In genomic region chr4:150368667-150369066, GRCh38 we compare ENCODE assay signal across 16 cellular contexts.
DNase-seq lines count a peak whose midpoint lies in the region; ATAC-seq, FAIRE-seq and TF ChIP-seq lines count a peak whose summit lies in the region.
"Had no signal": no experiment of that assay in that cellular context is flagged by ENCODE, and none has a peak within 500 bp of the region (broad histone marks: within the 10 kb centered on the region; RNA-seq: fewer than 3 reads in every experiment).

No MANE protein-coding gene starts in this region.

- in situ Hi-C loops in SK-MEL-5 (cut with HindIII; ENCODE audit: low pct_unique_long_range_greater_than_20kb, low sequenced_read_pairs), result no loop called here

- DNase-seq in NCI-H2171 treated with DMSO at 0.1 percent for 48 hours (lab: John Stamatoyannopoulos, UW) (peak; percentile 51), NCI-H2171 (lab: John Stamatoyannopoulos, UW) (no peak), NCI-H1694 (lab: John Stamatoyannopoulos, UW) (peak; percentile 17), SK-MEL-5 (ENCODE audit: low read depth, low spot score) (peak; percentile 1), sigmoid colon (no peak), left lobe of liver (ENCODE audit: low spot score) (no peak), small intestine (no peak), aorta (no peak)
- DNase-seq: activated naive CD4-positive, alpha-beta T cell treated with Interleukin-2 at 50 U/mL for 16 hours; erythroblast; GDM1; GOT3; SHP77 had no signal

- H3K27me3 ChIP-seq in sigmoid colon, result no peaks in the 10 kb centered on the region
- no peaks in the 10 kb centered on the region for H3K27me3 ChIP-seq in small intestine (ENCODE audit: control insufficient read depth in 2 of 2, insufficient read depth in 2 of 2, low read length in 2 of 2)
- no peaks in the 10 kb centered on the region for H3K27me3 ChIP-seq in aorta (ENCODE audit: control insufficient read depth in 1 of 2, insufficient read depth in 2 of 2, low read length in 1 of 2)

- TF ChIP-seq POLR2A in sigmoid colon (IDR thresholded peaks at IDR 0.05), result no peak

- ATAC-seq in left lobe of liver (no peak), aorta (ENCODE audit: low FRiP score) (no peak)
- ATAC-seq: A549; activated CD4-positive, CD25-positive, alpha-beta regulatory T cell treated with anti-CD3 and anti-CD28 coated beads, Interleukin-2, amount 50 U/mL, for 24 hours had no signal

- H3K36me3 ChIP-seq in sigmoid colon (no peaks in the 10 kb centered on the region), small intestine (ENCODE audit: control insufficient read depth in 2 of 2, insufficient read depth in 2 of 2, low read length in 2 of 2) (no peaks in the 10 kb centered on the region), aorta (ENCODE audit: control insufficient read depth in 1 of 2, insufficient read depth in 2 of 2, low read length in 1 of 2) (no peaks in the 10 kb centered on the region)

- H3K9me3 ChIP-seq in sigmoid colon, result no peaks in the 10 kb centered on the region
- H3K9me3 ChIP-seq in small intestine (ENCODE audit: control insufficient read depth, low read depth), result no peaks in the 10 kb centered on the region
- no peaks in the 10 kb centered on the region for H3K9me3 ChIP-seq in aorta (ENCODE audit: control insufficient read depth, low read length)
- H3K9me3 ChIP-seq: A549 had no signal

- intact Hi-C loops in sigmoid colon (cut with DNase I), result no loop called here
- intact Hi-C loops in aorta (cut with DNase I), result no loop called here

- no peak for FAIRE-seq in small intestine (lab: Jason Lieb, UNC)
- FAIRE-seq: A549 had no signal

- TF ChIP-seq EP300 in sigmoid colon (IDR thresholded peaks at IDR 0.05), result no peak

- H3K4me3 ChIP-seq in sigmoid colon (no peak overlapping the region), small intestine (ENCODE audit: low read depth in 1 of 2, low read length in 2 of 2) (no peak overlapping the region), aorta (ENCODE audit: low read length in 2 of 2) (no peak overlapping the region)
- H3K4me3 ChIP-seq: A549, lung had no signal

- TF ChIP-seq CTCF in sigmoid colon (IDR thresholded peaks at IDR 0.05), result no peak

- H3K27ac ChIP-seq in sigmoid colon (peak overlapping the region in 3 of 4 donors; percentile 62 to 68 (median 66)), small intestine (ENCODE audit: low read depth in 1 of 2, low read length in 1 of 2) (no peak overlapping the region), aorta (ENCODE audit: low read depth in 1 of 2, low read length in 2 of 2) (no peak overlapping the region)
- H3K27ac ChIP-seq: A549 had no signal

- H3K4me1 ChIP-seq in sigmoid colon (peaks cover 0 to 42% (median 23%) of the 10 kb centered on the region in 4 donors), small intestine (ENCODE audit: control insufficient read depth in 2 of 2, insufficient read depth in 1 of 2, low read depth in 1 of 2, low read length in 1 of 2) (no peaks in the 10 kb centered on the region), aorta (ENCODE audit: control insufficient read depth in 1 of 2, insufficient read depth in 2 of 2, low read length in 2 of 2) (no peaks in the 10 kb centered on the region)
- H3K4me1 ChIP-seq: A549 had no signal

Comparison
In these comparisons a context has a peak if more than half of its experiments do, and no peak if none do; other contexts are left out.
1. DNase-seq: peak in NCI-H2171 treated with DMSO at 0.1 percent for 48 hours (single experiment), NCI-H1694 (single experiment) and SK-MEL-5 (single experiment); none in NCI-H2171 (single experiment), sigmoid colon (single experiment), left lobe of liver (single experiment), small intestine (single experiment) and aorta (0 of 2).
2. H3K27ac ChIP-seq: peak in sigmoid colon (3 of 4); none in small intestine (0 of 2) and aorta (0 of 2).